9 cellular contexts compared by ENCODE assay signal in genomic region chr7:134943785-134944400, GRCh38. TPM values are rescaled to one million over a fixed set of nuclear protein-coding genes. Genes with fewer than 3 reads are reported as not detected.
DNase-seq lines count a peak whose midpoint lies in the region; ATAC-seq and TF ChIP-seq lines count a peak whose summit lies in the region.
"Had no signal": no experiment of that assay in that cellular context is flagged by ENCODE, and none has a peak within 500 bp of the region (broad histone marks: within the 10 kb centered on the region; RNA-seq: fewer than 3 reads in every experiment).

No MANE protein-coding gene starts in this region.

- peak overlapping the region; percentile 53 for H3K27ac Mint-ChIP-seq in glutamatergic neuron (ENCODE audit: unreplicated experiment)
- H3K27ac Mint-ChIP-seq: CD4-positive, CD25-positive, alpha-beta regulatory T cell had no signal

- DNase-seq in NCI-H2171 treated with DMSO at 0.1 percent for 48 hours (lab: John Stamatoyannopoulos, UW) (peak; percentile 2), NCI-H2171 (lab: John Stamatoyannopoulos, UW) (no peak), OCI-LY7 (ENCODE audit: low spot score) (peak; percentile 27), glutamatergic neuron (no peak), NCI-H524 treated with DMSO at 0.1 percent for 48 hours (lab: John Stamatoyannopoulos, UW) (no peak), HuH-7.5 (ENCODE audit: low spot score) (no peak)

- no peaks in the 10 kb centered on the region for H3K9me2 ChIP-seq in OCI-LY7 (ENCODE audit: insufficient read depth, low read length)

- no peaks in the 10 kb centered on the region for H3K36me3 Mint-ChIP-seq in glutamatergic neuron (ENCODE audit: unreplicated experiment)
- H3K36me3 Mint-ChIP-seq: CD4-positive, CD25-positive, alpha-beta regulatory T cell had no signal

- intact Hi-C loops in OCI-LY7 (cut with micrococcal nuclease; ENCODE audit: unreplicated experiment), result loop anchor here (5.0 to 10.0 kb wide), 2 partner anchors 82 to 509 kb away; no protein-coding TSS in a partner anchor

- no peak overlapping the region for H3K4me3 Mint-ChIP-seq in glutamatergic neuron (ENCODE audit: unreplicated experiment)
- H3K4me3 Mint-ChIP-seq: CD4-positive, CD25-positive, alpha-beta regulatory T cell had no signal

- peak; percentile 67 for TF ChIP-seq CTCF in OCI-LY7 (conservative IDR thresholded peaks at IDR 0.05; ENCODE audit: low read length)
- no peak for TF ChIP-seq CTCF in glutamatergic neuron (IDR thresholded peaks at IDR 0.05; ENCODE audit: partially characterized antibody, unreplicated experiment)

- H2AFZ ChIP-seq in OCI-LY7 (ENCODE audit: low read length), result no peak overlapping the region

- H3K79me2 ChIP-seq in OCI-LY7 (ENCODE audit: insufficient read depth, low read depth, low read length), result no peaks in the 10 kb centered on the region

- POLR2A ChIA-PET in OCI-LY7 (lab: Charles Lee), result no interaction called here

- no peaks in the 10 kb centered on the region for H4K20me1 ChIP-seq in OCI-LY7 (ENCODE audit: insufficient read depth, low read length)

- H3K27me3 Mint-ChIP-seq in glutamatergic neuron (ENCODE audit: unreplicated experiment), result no peaks in the 10 kb centered on the region

- peak; percentile 81 for ATAC-seq in HG02798 (IDR thresholded peaks at IDR 0.05; ENCODE audit: poor library complexity, unreplicated experiment)
- ATAC-seq in HG03378 (IDR thresholded peaks at IDR 0.05; ENCODE audit: unreplicated experiment), result no peak

- BruUV-seq in OCI-LY7 (replicated peaks; lab: Mats Ljungman, UMichigan), result no TSS peak

- no peak overlapping the region for H3K4me3 ChIP-seq in OCI-LY7 (ENCODE audit: low read depth, low read length, poor library complexity, severe bottlenecking)

- H3K9me3 ChIP-seq in OCI-LY7 (ENCODE audit: low read length), result no peaks in the 10 kb centered on the region

- H3K4me2 ChIP-seq in OCI-LY7 (ENCODE audit: low read length), result no peak overlapping the region

- no peaks in the 10 kb centered on the region for H3K4me1 ChIP-seq in OCI-LY7 (ENCODE audit: insufficient read depth, low read length, poor library complexity, severe bottlenecking)

- no peaks in the 10 kb centered on the region for H3K36me3 ChIP-seq in OCI-LY7 (ENCODE audit: insufficient read depth, low read length)

- H3K27ac ChIP-seq in OCI-LY7 (ENCODE audit: low read depth, low read length, poor library complexity, severe bottlenecking), result no peak overlapping the region

- no peaks in the 10 kb centered on the region for H3K4me1 Mint-ChIP-seq in glutamatergic neuron (ENCODE audit: low read depth, unreplicated experiment)

- no peaks in the 10 kb centered on the region for H3K9me3 Mint-ChIP-seq in glutamatergic neuron (ENCODE audit: unreplicated experiment)

- CTCF ChIA-PET in OCI-LY7 (lab: Charles Lee; ENCODE audit: unreplicated experiment), result no interaction called here

RNA-seq across cellular contexts. Expression of gene AGBL3, which starts 42.4 kb away (rescaled TPM):
- total RNA-seq in OCI-LY7 (2014; rRNA removed; shearing (Covaris generic)), result 3.5 and 5.3 TPM in 2 replicates
- total RNA-seq in OCI-LY7 (2022), result 4.9 and 7.1 TPM in 2 replicates
- total RNA-seq in glutamatergic neuron (ENCODE audit: unreplicated experiment), result 2.3 TPM

Comparison
In these comparisons a context has a peak if more than half of its experiments do, and no peak if none do; other contexts are left out.
1. DNase-seq: peak in NCI-H2171 treated with DMSO at 0.1 percent for 48 hours (single experiment) and OCI-LY7 (single experiment); none in NCI-H2171 (single experiment), glutamatergic neuron (single experiment), NCI-H524 treated with DMSO at 0.1 percent for 48 hours (single experiment) and HuH-7.5 (single experiment).